ENCODE assay signal across 25 cellular contexts in the genomic region with DNA sequence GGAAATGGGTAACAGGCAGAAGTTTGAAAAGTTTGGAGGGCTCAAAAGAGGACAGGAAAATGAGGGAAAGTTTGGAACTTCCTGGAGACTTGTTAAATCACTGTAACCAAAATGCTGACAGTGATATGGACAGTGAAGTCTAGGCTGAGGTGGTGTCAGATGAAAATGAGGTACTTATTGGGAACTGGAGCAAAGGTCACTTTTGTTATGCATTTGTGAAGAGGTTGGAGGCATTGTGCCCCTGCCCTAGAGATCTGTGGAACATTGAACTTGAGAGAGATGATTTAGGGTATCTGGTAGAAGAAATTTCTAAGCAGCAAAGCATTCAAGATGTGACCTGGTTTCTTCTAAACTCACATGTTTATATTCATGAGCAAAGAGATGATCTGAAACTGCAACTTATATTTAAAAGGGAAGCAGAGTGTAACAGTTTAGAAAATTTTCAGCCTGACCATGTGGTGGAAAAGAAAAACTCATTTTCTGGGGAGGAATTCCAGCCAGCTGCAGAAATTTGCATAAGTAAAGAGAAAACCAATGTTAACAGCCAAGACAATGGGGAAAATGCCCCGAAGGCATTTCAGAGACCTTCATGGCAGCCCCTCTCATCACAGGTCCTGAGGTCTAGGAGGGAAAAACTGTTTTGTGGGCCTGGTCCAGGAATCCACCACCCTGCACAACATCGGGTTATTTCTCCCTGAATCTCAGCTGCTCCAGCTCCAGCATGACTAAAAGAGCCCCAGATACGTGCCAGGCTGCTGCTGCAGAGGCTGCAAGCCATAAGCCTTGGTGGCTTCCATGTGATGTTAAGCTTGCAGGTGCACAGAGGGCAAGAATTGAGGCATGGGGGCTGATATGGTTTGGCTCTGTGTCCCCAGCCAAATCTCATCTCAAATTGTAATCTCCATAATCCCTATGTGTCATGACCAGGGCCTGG.
"Had no signal": no experiment of that assay in that cellular context is flagged by ENCODE, and none has a peak within 500 bp of the region (broad histone marks: within the 10 kb centered on the region; RNA-seq: fewer than 3 reads in every experiment).

No MANE protein-coding gene starts in this region.

- H3K9me3 ChIP-seq: adrenal gland, ascending aorta, mucosa of descending colon, testis, transverse colon had no signal

- DNase-seq: activated CD4-positive, alpha-beta T cell treated with anti-CD3 and anti-CD28 coated beads for 4 hours; activated CD4-positive, alpha-beta T cell treated with anti-CD3 and anti-CD28 coated beads, Interleukin-2, amount 50 U/mL, for 4 hours; activated CD8-positive, alpha-beta memory T cell treated with anti-CD3 and anti-CD28 coated beads for 24 hours; activated effector memory CD4-positive, alpha-beta T cell treated with anti-CD3 and anti-CD28 coated beads, Interleukin-2, amount 50 U/mL, for 16 hours; activated naive CD4-positive, alpha-beta T cell treated with anti-CD3 and anti-CD28 coated beads for 36 hours; activated naive CD8-positive, alpha-beta T cell treated with anti-CD3 and anti-CD28 coated beads for 36 hours; activated T-cell treated with anti-CD3 and anti-CD28 coated beads, Interleukin-2, amount 50 U/mL, for 1 hour; adrenal gland; brain microvascular endothelial cell; cortex of kidney; foreskin fibroblast; hypothalamus; left lung; mucosa of descending colon; right cardiac atrium; stimulated activated CD4-positive, alpha-beta T cell treated with anti-CD3 and anti-CD28 coated beads, Interleukin-15, amount 100 ng/mL, for 24 hours; stimulated activated naive CD4-positive, alpha-beta T cell treated with Interleukin-2 at 50 U/mL for 16 hours; testis; transverse colon had no signal

- H3K4me1 Mint-ChIP-seq: activated naive CD8-positive, alpha-beta T cell treated with anti-CD3 and anti-CD28 coated beads for 36 hours had no signal

- ATAC-seq: esophagus mucosa; left lung; mucosa of descending colon; natural killer cell treated with Interleukin-12 subunit alpha and Interleukin-12 subunit beta and Interleukin-15 and Interleukin-18, amount 100 ng/mL, for 72 hours; right cardiac atrium had no signal

- H3K27me3 ChIP-seq: adrenal gland, ascending aorta, brain microvascular endothelial cell, left lung, testis, transverse colon had no signal

- H3K27me3 Mint-ChIP-seq: activated naive CD8-positive, alpha-beta T cell treated with anti-CD3 and anti-CD28 coated beads for 36 hours; natural killer cell treated with Interleukin-12 subunit alpha and Interleukin-12 subunit beta and Interleukin-15 and Interleukin-18, amount 100 ng/mL, for 72 hours had no signal

- H3K27ac Mint-ChIP-seq: activated naive CD4-positive, alpha-beta T cell treated with anti-CD3 and anti-CD28 coated beads for 36 hours; activated naive CD8-positive, alpha-beta T cell treated with anti-CD3 and anti-CD28 coated beads for 36 hours; activated T-helper 1 cell treated with anti-CD3 and anti-CD28 coated beads, Interleukin-12 subunit alpha, Interleukin-12 subunit beta, Interleukin-2, Interleukin-4 antibody, amounts not matched to agents 30 ng/mL and 10 ng/mL and 1 ng/mL, durations not matched to agents 14 hours and 24 hours and 36 hours; natural killer cell treated with Interleukin-12 subunit alpha and Interleukin-12 subunit beta and Interleukin-15 and Interleukin-18, amount 100 ng/mL, for 72 hours; T-helper 2 cell treated with Interferon-gamma antibody and Interleukin-4, amounts not matched to agents 5 μg/mL and 100 μg/mL, for 36 hours had no signal

- H3K4me3 ChIP-seq: adrenal gland, ascending aorta, left lung, lung, mucosa of descending colon, testis, transverse colon had no signal

- H3K4me3 Mint-ChIP-seq: activated naive CD4-positive, alpha-beta T cell treated with anti-CD3 and anti-CD28 coated beads for 36 hours; activated naive CD8-positive, alpha-beta T cell treated with anti-CD3 and anti-CD28 coated beads for 36 hours; activated T-helper 1 cell treated with anti-CD3 and anti-CD28 coated beads, Interleukin-12 subunit alpha, Interleukin-12 subunit beta, Interleukin-2, Interleukin-4 antibody, amounts not matched to agents 30 ng/mL and 10 ng/mL and 1 ng/mL, durations not matched to agents 14 hours and 24 hours and 36 hours; natural killer cell treated with Interleukin-12 subunit alpha and Interleukin-12 subunit beta and Interleukin-15 and Interleukin-18, amount 100 ng/mL, for 72 hours; T-helper 2 cell treated with Interferon-gamma antibody and Interleukin-4, amounts not matched to agents 5 μg/mL and 100 μg/mL, for 36 hours had no signal

- H3K4me1 ChIP-seq: adrenal gland, ascending aorta, left lung, testis, transverse colon had no signal

- H3K36me3 ChIP-seq: adrenal gland, ascending aorta, brain microvascular endothelial cell, left lung, transverse colon had no signal

- H3K27ac ChIP-seq: adrenal gland, ascending aorta, brain microvascular endothelial cell, left lung, testis, transverse colon had no signal

- H3K36me3 Mint-ChIP-seq: activated naive CD8-positive, alpha-beta T cell treated with anti-CD3 and anti-CD28 coated beads for 36 hours had no signal
